In the genomic region with DNA sequence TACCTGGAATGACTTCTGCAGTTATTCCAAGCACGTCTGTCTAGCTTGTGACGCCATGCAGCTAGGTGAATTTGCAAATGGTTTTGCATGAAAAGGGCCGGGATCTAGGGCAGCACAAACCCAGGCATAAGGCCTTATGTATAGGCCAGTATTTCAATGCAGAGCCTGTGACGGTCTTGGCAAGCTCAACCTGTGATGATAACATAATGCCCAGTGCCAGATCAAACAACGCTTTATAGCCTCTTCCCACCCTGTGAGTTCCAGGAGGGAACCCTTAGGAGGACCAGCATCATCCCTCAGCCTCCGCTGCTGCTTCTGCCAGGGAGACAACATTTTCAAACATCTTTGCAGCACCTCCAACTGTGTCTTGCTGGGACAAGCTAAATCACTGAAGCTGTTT, we compare ENCODE assay signal across 36 cellular contexts.
"Had no signal": no experiment of that assay in that cellular context is flagged by ENCODE, and none has a peak within 500 bp of the region (broad histone marks: within the 10 kb centered on the region; RNA-seq: fewer than 3 reads in every experiment).

No MANE protein-coding gene starts in this region.

- H3K27me3 Mint-ChIP-seq: activated CD4-positive, alpha-beta T cell treated with anti-CD3 and anti-CD28 coated beads for 36 hours; activated CD4-positive, alpha-beta T cell treated with anti-CD3 and anti-CD28 coated beads, Interleukin-2, amount 10 ng/mL, durations not matched to agents 7 days and 5 days; activated naive CD4-positive, alpha-beta T cell treated with anti-CD3 and anti-CD28 coated beads, Interleukin-2, amount 10 ng/mL, durations not matched to agents 7 days and 5 days; activated naive CD8-positive, alpha-beta T cell; activated naive CD8-positive, alpha-beta T cell treated with anti-CD3 and anti-CD28 coated beads, Interleukin-2, amount 50 U/mL, for 24 hours; brain had no signal

- DNase-seq: activated CD4-positive, alpha-beta T cell treated with anti-CD3 and anti-CD28 coated beads for 36 hours; activated CD4-positive, alpha-beta T cell treated with anti-CD3 and anti-CD28 coated beads, Interleukin-2, amount 10 ng/mL, durations not matched to agents 7 days and 5 days; activated CD4-positive, alpha-beta T cell treated with anti-CD3 and anti-CD28 coated beads, Interleukin-2, amount 50 U/mL, for 48 hours; activated CD8-positive, alpha-beta memory T cell treated with anti-CD3 and anti-CD28 coated beads, Interleukin-2, amount 50 U/mL, for 4 hours; activated CD8-positive, alpha-beta T cell treated with anti-CD3 and anti-CD28 coated beads, Interleukin-2, amount 10 ng/mL, durations not matched to agents 7 days and 5 days; activated effector memory CD4-positive, alpha-beta T cell treated with Interleukin-2 at 50 U/mL for 16 hours; activated naive CD4-positive, alpha-beta T cell treated with anti-CD3 and anti-CD28 coated beads, Interleukin-2, amount 10 ng/mL, durations not matched to agents 7 days and 5 days; activated naive CD8-positive, alpha-beta T cell treated with anti-CD3 and anti-CD28 coated beads, Interleukin-2, amount 50 U/mL, for 24 hours; activated T-cell treated with anti-CD3 and anti-CD28 coated beads for 4 hours; activated T-cell treated with anti-CD3 and anti-CD28 coated beads, Interleukin-2, amount 50 U/mL, for 48 hours; anterior cingulate cortex; caudate nucleus; cerebellar nuclear complex; Karpas-422; KBM-7; MM.1S; MV-4-11; NCI-H1092 treated with DMSO at 0.1 percent for 48 hours; NCI-H1417; NCI-H146; NCI-H187; NCI-H2029 treated with DMSO at 0.1 percent for 48 hours; NCI-H2107; NCI-H2171; NCI-H510A; NCI-H69; NCI-H82; NK-92 treated with Interleukin-12 subunit alpha and Interleukin-12 subunit beta, amount 100 ng/mL, for 24 hours; PC-3; Peyer's patch; RPMI8226; T1000 had no signal

- H3K4me1 Mint-ChIP-seq: activated CD4-positive, alpha-beta T cell treated with anti-CD3 and anti-CD28 coated beads for 36 hours; activated CD4-positive, alpha-beta T cell treated with anti-CD3 and anti-CD28 coated beads, Interleukin-2, amount 10 ng/mL, durations not matched to agents 7 days and 5 days; activated naive CD4-positive, alpha-beta T cell treated with anti-CD3 and anti-CD28 coated beads, Interleukin-2, amount 10 ng/mL, durations not matched to agents 7 days and 5 days; activated naive CD8-positive, alpha-beta T cell treated with anti-CD3 and anti-CD28 coated beads, Interleukin-2, amount 50 U/mL, for 24 hours; brain had no signal

- ATAC-seq: activated CD4-positive, alpha-beta T cell treated with anti-CD3 and anti-CD28 coated beads for 36 hours; activated CD4-positive, CD25-positive, alpha-beta regulatory T cell treated with anti-CD3 and anti-CD28 coated beads, Interleukin-2, amount 50 U/mL, for 24 hours; activated CD8-positive, alpha-beta T cell treated with anti-CD3 and anti-CD28 coated beads, Interleukin-2, amount 10 ng/mL, durations not matched to agents 7 days and 5 days; activated naive CD8-positive, alpha-beta T cell treated with anti-CD3 and anti-CD28 coated beads, Interleukin-2, amount 50 U/mL, for 24 hours; PC-3; WTC11 had no signal

- H3K27ac Mint-ChIP-seq: activated CD4-positive, alpha-beta T cell treated with anti-CD3 and anti-CD28 coated beads for 36 hours; activated CD4-positive, alpha-beta T cell treated with anti-CD3 and anti-CD28 coated beads, Interleukin-2, amount 10 ng/mL, durations not matched to agents 7 days and 5 days; activated CD8-positive, alpha-beta T cell treated with anti-CD3 and anti-CD28 coated beads, Interleukin-2, amount 10 ng/mL, durations not matched to agents 7 days and 5 days; activated naive CD4-positive, alpha-beta T cell treated with anti-CD3 and anti-CD28 coated beads, Interleukin-2, amount 10 ng/mL, durations not matched to agents 7 days and 5 days; activated naive CD8-positive, alpha-beta T cell; activated naive CD8-positive, alpha-beta T cell treated with anti-CD3 and anti-CD28 coated beads, Interleukin-2, amount 50 U/mL, for 24 hours; brain; WTC11 had no signal

- H3K27ac ChIP-seq: Peyer's patch had no signal

- H3K9me3 Mint-ChIP-seq: activated CD4-positive, alpha-beta T cell treated with anti-CD3 and anti-CD28 coated beads, Interleukin-2, amount 10 ng/mL, durations not matched to agents 7 days and 5 days; activated naive CD8-positive, alpha-beta T cell treated with anti-CD3 and anti-CD28 coated beads, Interleukin-2, amount 50 U/mL, for 24 hours; WTC11 had no signal

- H3K36me3 ChIP-seq: Peyer's patch had no signal

- H3K27me3 ChIP-seq: Peyer's patch had no signal

- H3K4me3 ChIP-seq: Peyer's patch had no signal

- H3K4me3 Mint-ChIP-seq: activated CD4-positive, alpha-beta T cell treated with anti-CD3 and anti-CD28 coated beads for 36 hours; activated CD4-positive, alpha-beta T cell treated with anti-CD3 and anti-CD28 coated beads, Interleukin-2, amount 10 ng/mL, durations not matched to agents 7 days and 5 days; activated CD8-positive, alpha-beta T cell treated with anti-CD3 and anti-CD28 coated beads, Interleukin-2, amount 10 ng/mL, durations not matched to agents 7 days and 5 days; activated naive CD4-positive, alpha-beta T cell treated with anti-CD3 and anti-CD28 coated beads, Interleukin-2, amount 10 ng/mL, durations not matched to agents 7 days and 5 days; activated naive CD8-positive, alpha-beta T cell; activated naive CD8-positive, alpha-beta T cell treated with anti-CD3 and anti-CD28 coated beads, Interleukin-2, amount 50 U/mL, for 24 hours; brain; WTC11 had no signal

- H3K9me3 ChIP-seq: Peyer's patch had no signal

- H3K36me3 Mint-ChIP-seq: activated naive CD4-positive, alpha-beta T cell treated with anti-CD3 and anti-CD28 coated beads, Interleukin-2, amount 10 ng/mL, durations not matched to agents 7 days and 5 days; activated naive CD8-positive, alpha-beta T cell; brain; WTC11 had no signal
